ENCODE assay signal across 1 cellular context in the genomic region with DNA sequence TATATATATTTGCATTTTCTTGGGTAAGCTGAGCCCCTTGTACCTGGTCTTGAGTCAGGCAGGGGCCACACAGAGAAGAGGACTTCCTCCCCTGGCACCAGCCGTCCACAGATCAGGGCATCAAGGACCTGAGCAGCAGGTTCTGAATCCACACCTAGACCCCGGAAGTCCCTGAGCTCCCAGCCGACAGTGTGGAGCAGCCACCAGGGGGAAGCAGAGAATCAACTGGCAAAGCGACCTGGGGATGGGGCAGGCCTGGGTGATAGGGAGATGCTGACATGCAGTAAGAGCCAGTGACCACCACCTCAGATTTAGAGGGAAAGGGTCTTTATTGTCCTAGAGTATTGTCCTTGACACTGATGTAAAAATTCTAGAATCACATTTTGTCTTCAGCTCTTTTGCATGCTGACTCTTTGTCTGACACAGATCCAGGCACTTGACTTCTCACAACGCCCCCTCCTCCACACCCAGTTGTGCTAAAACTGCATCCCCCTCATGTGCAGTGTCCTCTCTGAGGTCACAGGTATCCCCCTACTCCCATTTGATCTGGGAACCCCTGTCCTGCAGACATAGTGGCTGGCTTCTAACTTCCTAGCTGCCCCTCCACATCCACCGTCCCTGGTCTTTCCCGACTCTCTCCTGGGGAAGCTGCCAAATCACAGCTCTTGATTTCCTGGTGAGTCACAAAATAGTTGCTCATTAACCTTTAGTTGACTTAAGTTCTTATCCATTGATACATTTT.
TF ChIP-seq lines count a peak whose summit lies in the region.

No MANE protein-coding gene starts in this region.

TF ChIP-seq in HCT116, 20 proteins besides CTCF, POLR2A, EP300 and RAD21:
- TF ChIP-seq ELF1 (IDR thresholded peaks at IDR 0.05; ENCODE audit: borderline replicate concordance, low read depth), result peak; percentile 83
- no peak for TF ChIP-seq EGR1 (IDR thresholded peaks at IDR 0.05; ENCODE audit: low read depth)
- no peak for TF ChIP-seq TCF7L2 (IDR thresholded peaks at IDR 0.05; ENCODE audit: borderline replicate concordance, extremely low read depth, insufficient read depth, insufficient read length)
TF ChIP-seq in HCT116: peak in this region for 1.
